Comparison of ENCODE assay signal across 20 cellular contexts in genomic region chr15:96011109-96011608, GRCh38.
DNase-seq lines count a peak whose midpoint lies in the region; ATAC-seq and TF ChIP-seq lines count a peak whose summit lies in the region.
"Had no signal": no experiment of that assay in that cellular context is flagged by ENCODE, and none has a peak within 500 bp of the region (broad histone marks: within the 10 kb centered on the region; RNA-seq: fewer than 3 reads in every experiment).

No MANE protein-coding gene starts in this region.

- H3K4me3 Mint-ChIP-seq in activated naive CD4-positive, alpha-beta T cell treated with anti-CD3 and anti-CD28 coated beads, Interleukin-2, amount 50 U/mL, for 24 hours = no peak overlapping the region
- no peak overlapping the region for H3K4me3 Mint-ChIP-seq in mesothelial cell of epicardium
- peak overlapping the region; percentile 6 for H3K4me3 Mint-ChIP-seq in neural crest cell
- no peak overlapping the region for H3K4me3 Mint-ChIP-seq in stimulated activated naive B cell treated with anti-CD40 and anti-IgM and Interleukin-4, amounts not matched to agents 10 μg/mL and 1 μg/mL and 100 μg/mL, for 72 hours
- no peak overlapping the region for H3K4me3 Mint-ChIP-seq in CD8-positive, alpha-beta memory T cell
- H3K4me3 Mint-ChIP-seq: B cell; CD4-positive, CD25-positive, alpha-beta regulatory T cell; CD8-positive, alpha-beta T cell had no signal

- no peaks in the 10 kb centered on the region for H3K4me1 ChIP-seq in SJCRH30
- no peaks in the 10 kb centered on the region for H3K4me1 ChIP-seq in CD8-positive, alpha-beta memory T cell (ENCODE audit: insufficient read depth, low read length)
- H3K4me1 ChIP-seq: BLaER1 had no signal

- no peaks in the 10 kb centered on the region for H3K4me1 Mint-ChIP-seq in activated naive CD4-positive, alpha-beta T cell treated with anti-CD3 and anti-CD28 coated beads, Interleukin-2, amount 50 U/mL, for 24 hours
- H3K4me1 Mint-ChIP-seq in mesothelial cell of epicardium (peaks cover 22% of the 10 kb centered on the region), neural crest cell (peaks cover 13% of the 10 kb centered on the region)
- no peaks in the 10 kb centered on the region for H3K4me1 Mint-ChIP-seq in stimulated activated naive B cell treated with anti-CD40 and anti-IgM and Interleukin-4, amounts not matched to agents 10 μg/mL and 1 μg/mL and 100 μg/mL, for 72 hours
- H3K4me1 Mint-ChIP-seq in CD8-positive, alpha-beta memory T cell = no peaks in the 10 kb centered on the region
- H3K4me1 Mint-ChIP-seq: B cell had no signal

- H3K9me3 Mint-ChIP-seq in activated naive CD4-positive, alpha-beta T cell treated with anti-CD3 and anti-CD28 coated beads, Interleukin-2, amount 50 U/mL, for 24 hours = no peaks in the 10 kb centered on the region
- peaks cover 18% of the 10 kb centered on the region for H3K9me3 Mint-ChIP-seq in mesothelial cell of epicardium
- H3K9me3 Mint-ChIP-seq in neural crest cell = peaks cover 26% of the 10 kb centered on the region
- H3K9me3 Mint-ChIP-seq in stimulated activated naive B cell treated with anti-CD40 and anti-IgM and Interleukin-4, amounts not matched to agents 10 μg/mL and 1 μg/mL and 100 μg/mL, for 72 hours = peaks cover 5 to 10% of the 10 kb centered on the region in 2 donors
- H3K9me3 Mint-ChIP-seq in CD8-positive, alpha-beta memory T cell = peaks cover 0 to 2% (median 0%) of the 10 kb centered on the region in 5 donors
- H3K9me3 Mint-ChIP-seq: CD8-positive, alpha-beta T cell had no signal

- DNase-seq in activated naive CD4-positive, alpha-beta T cell (lab: John Stamatoyannopoulos, UW) = no peak
- DNase-seq in mesothelial cell of epicardium (ENCODE audit: low spot score in 2 of 2, unreplicated experiment in 2 of 2) = no peak
- no peak for DNase-seq in neural crest cell (ENCODE audit: low read depth, low spot score)
- DNase-seq in stimulated activated naive B cell treated with anti-CD40 and anti-IgM and Interleukin-4, amounts not matched to agents 10 μg/mL and 1 μg/mL and 100 μg/mL, for 72 hours = no peak
- no peak for DNase-seq in SJCRH30
- no peak for DNase-seq in CD8-positive, alpha-beta memory T cell
- DNase-seq in NCI-H226 = no peak
- DNase-seq: CD4-positive, CD25-positive, alpha-beta regulatory T cell; CD8-positive, alpha-beta T cell; DMS 273 treated with DMSO at 0.1 percent for 48 hours; DMS79; EL; GDM1; GOT3; HCEC 1CT had no signal

- CTCF ChIA-PET in CD8-positive, alpha-beta memory T cell (lab: Charles Lee) = no interaction called here

- TF ChIP-seq CTCF in mesothelial cell of epicardium (IDR thresholded peaks at IDR 0.05; ENCODE audit: unreplicated experiment) (no peak), neural crest cell (conservative IDR thresholded peaks at IDR 0.05) (no peak)

- H3K27ac Mint-ChIP-seq in activated naive CD4-positive, alpha-beta T cell treated with anti-CD3 and anti-CD28 coated beads, Interleukin-2, amount 50 U/mL, for 24 hours = peak overlapping the region; percentile 27
- H3K27ac Mint-ChIP-seq in mesothelial cell of epicardium (peak overlapping the region; percentile 82), neural crest cell (ENCODE audit: unreplicated experiment) (no peak overlapping the region)
- peak overlapping the region; percentile 48 for H3K27ac Mint-ChIP-seq in stimulated activated naive B cell treated with anti-CD40 and anti-IgM and Interleukin-4, amounts not matched to agents 10 μg/mL and 1 μg/mL and 100 μg/mL, for 72 hours
- H3K27ac Mint-ChIP-seq in CD8-positive, alpha-beta memory T cell = no peak overlapping the region
- H3K27ac Mint-ChIP-seq: B cell; CD4-positive, CD25-positive, alpha-beta regulatory T cell; CD8-positive, alpha-beta T cell had no signal

- H3K36me3 Mint-ChIP-seq in activated naive CD4-positive, alpha-beta T cell treated with anti-CD3 and anti-CD28 coated beads, Interleukin-2, amount 50 U/mL, for 24 hours = peaks cover 3% of the 10 kb centered on the region
- H3K36me3 Mint-ChIP-seq in mesothelial cell of epicardium (no peaks in the 10 kb centered on the region), neural crest cell (ENCODE audit: low read depth) (peaks cover 20% of the 10 kb centered on the region)
- H3K36me3 Mint-ChIP-seq in stimulated activated naive B cell treated with anti-CD40 and anti-IgM and Interleukin-4, amounts not matched to agents 10 μg/mL and 1 μg/mL and 100 μg/mL, for 72 hours = no peaks in the 10 kb centered on the region
- peaks cover 0 to 5% (median 0%) of the 10 kb centered on the region in 3 donors for H3K36me3 Mint-ChIP-seq in CD8-positive, alpha-beta memory T cell
- H3K36me3 Mint-ChIP-seq: CD8-positive, alpha-beta T cell had no signal

- peaks cover 48% of the 10 kb centered on the region for H3K27me3 Mint-ChIP-seq in activated naive CD4-positive, alpha-beta T cell treated with anti-CD3 and anti-CD28 coated beads, Interleukin-2, amount 50 U/mL, for 24 hours
- H3K27me3 Mint-ChIP-seq in mesothelial cell of epicardium (ENCODE audit: low read depth) (no peaks in the 10 kb centered on the region), neural crest cell (ENCODE audit: low read depth) (no peaks in the 10 kb centered on the region)
- H3K27me3 Mint-ChIP-seq in stimulated activated naive B cell treated with anti-CD40 and anti-IgM and Interleukin-4, amounts not matched to agents 10 μg/mL and 1 μg/mL and 100 μg/mL, for 72 hours = no peaks in the 10 kb centered on the region
- peaks cover 6 to 44% of the 10 kb centered on the region in 2 donors for H3K27me3 Mint-ChIP-seq in CD8-positive, alpha-beta memory T cell
- H3K27me3 Mint-ChIP-seq: B cell had no signal

- no peak for ATAC-seq in stimulated activated naive B cell treated with anti-CD40 and anti-IgM and Interleukin-4, amounts not matched to agents 10 μg/mL and 1 μg/mL and 100 μg/mL, for 72 hours (replicated peaks)
- ATAC-seq: CD8-positive, alpha-beta T cell had no signal

- no peaks in the 10 kb centered on the region; the same call in 1 of the 2 replicates for H3K9me3 ChIP-seq in SJCRH30 (replicated peaks)
- no peaks in the 10 kb centered on the region for H3K9me3 ChIP-seq in CD8-positive, alpha-beta memory T cell (ENCODE audit: low read length)
- H3K9me3 ChIP-seq: BLaER1 had no signal

- no peak overlapping the region for H3K4me3 ChIP-seq in SJCRH30
- H3K4me3 ChIP-seq in CD8-positive, alpha-beta memory T cell (ENCODE audit: low read length) = no peak overlapping the region
- H3K4me3 ChIP-seq: BLaER1 had no signal

- POLR2A ChIA-PET in CD8-positive, alpha-beta memory T cell (lab: Charles Lee) = no interaction called here

- H3K36me3 ChIP-seq in SJCRH30 = no peaks in the 10 kb centered on the region
- no peaks in the 10 kb centered on the region for H3K36me3 ChIP-seq in CD8-positive, alpha-beta memory T cell (ENCODE audit: insufficient read depth, low read length)
- H3K36me3 ChIP-seq: BLaER1 had no signal

- H3K27me3 ChIP-seq in SJCRH30 = no peaks in the 10 kb centered on the region
- H3K27me3 ChIP-seq in CD8-positive, alpha-beta memory T cell (ENCODE audit: insufficient read depth, low read length, poor library complexity, severe bottlenecking) = no peaks in the 10 kb centered on the region
- H3K27me3 ChIP-seq: BLaER1 had no signal

- no peak overlapping the region for H3K27ac ChIP-seq in SJCRH30
- H3K27ac ChIP-seq in CD8-positive, alpha-beta memory T cell (ENCODE audit: low read depth, low read length) = no peak overlapping the region
- H3K27ac ChIP-seq: 22Rv1, BLaER1, C4-2B had no signal

Comparison
In these comparisons a context has a peak if more than half of its experiments do, and no peak if none do; other contexts are left out.
1. H3K27ac Mint-ChIP-seq: peak in activated naive CD4-positive, alpha-beta T cell treated with anti-CD3 and anti-CD28 coated beads, Interleukin-2, amount 50 U/mL, for 24 hours (single experiment), mesothelial cell of epicardium (single experiment) and stimulated activated naive B cell treated with anti-CD40 and anti-IgM and Interleukin-4, amounts not matched to agents 10 μg/mL and 1 μg/mL and 100 μg/mL, for 72 hours (single experiment); none in neural crest cell (single experiment) and CD8-positive, alpha-beta memory T cell (0 of 8).